ENCODE assay signal across 2 cellular contexts in the genomic region with DNA sequence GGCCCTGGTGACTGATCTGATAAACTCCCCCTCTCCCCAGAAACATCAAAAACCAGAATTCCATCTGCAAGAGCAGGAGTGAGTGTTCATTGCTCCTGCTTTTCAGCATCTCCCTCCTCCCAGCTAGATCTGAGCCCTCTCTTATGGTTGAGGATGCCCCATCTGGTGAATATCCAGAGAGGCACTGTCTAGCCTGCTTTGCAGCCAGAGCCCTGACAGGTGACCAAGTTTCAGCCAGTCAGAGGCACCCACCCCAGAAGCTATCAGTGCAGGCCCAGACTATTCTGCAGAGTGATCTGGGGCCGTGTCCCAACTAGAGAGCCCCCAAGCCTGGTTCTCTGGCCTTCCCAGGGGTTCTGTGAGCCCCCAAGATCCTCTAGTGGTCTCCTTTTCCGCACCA.
TF ChIP-seq lines count a peak whose summit lies in the region.

No MANE protein-coding gene starts in this region.

TF ChIP-seq in A549, 52 proteins besides CTCF, POLR2A, EP300 and RAD21 (continued from another document):
- no peak for TF ChIP-seq NPAS2 (CRISPR knock-in tag; IDR thresholded peaks at IDR 0.05; ENCODE audit: borderline replicate concordance)
- TF ChIP-seq MAFK (IDR thresholded peaks at IDR 0.05; ENCODE audit: partially characterized antibody), result no peak

TF ChIP-seq in GM23338, 12 proteins besides CTCF, POLR2A, EP300 and RAD21 (continued from another document):
- TF ChIP-seq, protein P1, sequence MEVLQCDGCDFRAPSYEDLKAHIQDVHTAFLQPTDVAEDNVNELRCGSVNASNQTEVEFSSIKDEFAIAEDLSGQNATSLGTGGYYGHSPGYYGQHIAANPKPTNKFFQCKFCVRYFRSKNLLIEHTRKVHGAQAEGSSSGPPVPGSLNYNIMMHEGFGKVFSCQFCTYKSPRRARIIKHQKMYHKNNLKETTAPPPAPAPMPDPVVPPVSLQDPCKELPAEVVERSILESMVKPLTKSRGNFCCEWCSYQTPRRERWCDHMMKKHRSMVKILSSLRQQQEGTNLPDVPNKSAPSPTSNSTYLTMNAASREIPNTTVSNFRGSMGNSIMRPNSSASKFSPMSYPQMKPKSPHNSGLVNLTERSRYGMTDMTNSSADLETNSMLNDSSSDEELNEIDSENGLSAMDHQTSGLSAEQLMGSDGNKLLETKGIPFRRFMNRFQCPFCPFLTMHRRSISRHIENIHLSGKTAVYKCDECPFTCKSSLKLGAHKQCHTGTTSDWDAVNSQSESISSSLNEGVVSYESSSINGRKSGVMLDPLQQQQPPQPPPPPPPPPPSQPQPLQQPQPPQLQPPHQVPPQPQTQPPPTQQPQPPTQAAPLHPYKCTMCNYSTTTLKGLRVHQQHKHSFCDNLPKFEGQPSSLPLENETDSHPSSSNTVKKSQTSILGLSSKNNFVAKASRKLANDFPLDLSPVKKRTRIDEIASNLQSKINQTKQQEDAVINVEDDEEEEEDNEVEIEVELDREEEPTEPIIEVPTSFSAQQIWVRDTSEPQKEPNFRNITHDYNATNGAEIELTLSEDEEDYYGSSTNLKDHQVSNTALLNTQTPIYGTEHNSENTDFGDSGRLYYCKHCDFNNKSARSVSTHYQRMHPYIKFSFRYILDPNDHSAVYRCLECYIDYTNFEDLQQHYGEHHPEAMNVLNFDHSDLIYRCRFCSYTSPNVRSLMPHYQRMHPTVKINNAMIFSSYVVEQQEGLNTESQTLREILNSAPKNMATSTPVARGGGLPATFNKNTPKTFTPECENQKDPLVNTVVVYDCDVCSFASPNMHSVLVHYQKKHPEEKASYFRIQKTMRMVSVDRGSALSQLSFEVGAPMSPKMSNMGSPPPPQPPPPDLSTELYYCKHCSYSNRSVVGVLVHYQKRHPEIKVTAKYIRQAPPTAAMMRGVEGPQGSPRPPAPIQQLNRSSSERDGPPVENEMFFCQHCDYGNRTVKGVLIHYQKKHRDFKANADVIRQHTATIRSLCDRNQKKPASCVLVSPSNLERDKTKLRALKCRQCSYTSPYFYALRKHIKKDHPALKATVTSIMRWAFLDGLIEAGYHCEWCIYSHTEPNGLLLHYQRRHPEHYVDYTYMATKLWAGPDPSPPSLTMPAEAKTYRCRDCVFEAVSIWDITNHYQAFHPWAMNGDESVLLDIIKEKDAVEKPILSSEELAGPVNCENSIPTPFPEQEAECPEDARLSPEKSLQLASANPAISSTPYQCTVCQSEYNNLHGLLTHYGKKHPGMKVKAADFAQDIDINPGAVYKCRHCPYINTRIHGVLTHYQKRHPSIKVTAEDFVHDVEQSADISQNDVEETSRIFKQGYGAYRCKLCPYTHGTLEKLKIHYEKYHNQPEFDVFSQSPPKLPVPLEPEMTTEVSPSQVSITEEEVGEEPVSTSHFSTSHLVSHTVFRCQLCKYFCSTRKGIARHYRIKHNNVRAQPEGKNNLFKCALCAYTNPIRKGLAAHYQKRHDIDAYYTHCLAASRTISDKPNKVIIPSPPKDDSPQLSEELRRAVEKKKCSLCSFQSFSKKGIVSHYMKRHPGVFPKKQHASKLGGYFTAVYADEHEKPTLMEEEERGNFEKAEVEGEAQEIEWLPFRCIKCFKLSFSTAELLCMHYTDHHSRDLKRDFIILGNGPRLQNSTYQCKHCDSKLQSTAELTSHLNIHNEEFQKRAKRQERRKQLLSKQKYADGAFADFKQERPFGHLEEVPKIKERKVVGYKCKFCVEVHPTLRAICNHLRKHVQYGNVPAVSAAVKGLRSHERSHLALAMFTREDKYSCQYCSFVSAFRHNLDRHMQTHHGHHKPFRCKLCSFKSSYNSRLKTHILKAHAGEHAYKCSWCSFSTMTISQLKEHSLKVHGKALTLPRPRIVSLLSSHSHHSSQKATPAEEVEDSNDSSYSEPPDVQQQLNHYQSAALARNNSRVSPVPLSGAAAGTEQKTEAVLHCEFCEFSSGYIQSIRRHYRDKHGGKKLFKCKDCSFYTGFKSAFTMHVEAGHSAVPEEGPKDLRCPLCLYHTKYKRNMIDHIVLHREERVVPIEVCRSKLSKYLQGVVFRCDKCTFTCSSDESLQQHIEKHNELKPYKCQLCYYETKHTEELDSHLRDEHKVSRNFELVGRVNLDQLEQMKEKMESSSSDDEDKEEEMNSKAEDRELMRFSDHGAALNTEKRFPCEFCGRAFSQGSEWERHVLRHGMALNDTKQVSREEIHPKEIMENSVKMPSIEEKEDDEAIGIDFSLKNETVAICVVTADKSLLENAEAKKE (CRISPR knock-in tag; IDR thresholded peaks at IDR 0.05), result no peak
- TF ChIP-seq, protein P2, sequence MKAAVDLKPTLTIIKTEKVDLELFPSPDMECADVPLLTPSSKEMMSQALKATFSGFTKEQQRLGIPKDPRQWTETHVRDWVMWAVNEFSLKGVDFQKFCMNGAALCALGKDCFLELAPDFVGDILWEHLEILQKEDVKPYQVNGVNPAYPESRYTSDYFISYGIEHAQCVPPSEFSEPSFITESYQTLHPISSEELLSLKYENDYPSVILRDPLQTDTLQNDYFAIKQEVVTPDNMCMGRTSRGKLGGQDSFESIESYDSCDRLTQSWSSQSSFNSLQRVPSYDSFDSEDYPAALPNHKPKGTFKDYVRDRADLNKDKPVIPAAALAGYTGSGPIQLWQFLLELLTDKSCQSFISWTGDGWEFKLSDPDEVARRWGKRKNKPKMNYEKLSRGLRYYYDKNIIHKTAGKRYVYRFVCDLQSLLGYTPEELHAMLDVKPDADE (IDR thresholded peaks at IDR 0.05), result no peak
- no peak for TF ChIP-seq NANOG (IDR thresholded peaks at IDR 0.05; ENCODE audit: borderline replicate concordance)
- TF ChIP-seq, protein P3, sequence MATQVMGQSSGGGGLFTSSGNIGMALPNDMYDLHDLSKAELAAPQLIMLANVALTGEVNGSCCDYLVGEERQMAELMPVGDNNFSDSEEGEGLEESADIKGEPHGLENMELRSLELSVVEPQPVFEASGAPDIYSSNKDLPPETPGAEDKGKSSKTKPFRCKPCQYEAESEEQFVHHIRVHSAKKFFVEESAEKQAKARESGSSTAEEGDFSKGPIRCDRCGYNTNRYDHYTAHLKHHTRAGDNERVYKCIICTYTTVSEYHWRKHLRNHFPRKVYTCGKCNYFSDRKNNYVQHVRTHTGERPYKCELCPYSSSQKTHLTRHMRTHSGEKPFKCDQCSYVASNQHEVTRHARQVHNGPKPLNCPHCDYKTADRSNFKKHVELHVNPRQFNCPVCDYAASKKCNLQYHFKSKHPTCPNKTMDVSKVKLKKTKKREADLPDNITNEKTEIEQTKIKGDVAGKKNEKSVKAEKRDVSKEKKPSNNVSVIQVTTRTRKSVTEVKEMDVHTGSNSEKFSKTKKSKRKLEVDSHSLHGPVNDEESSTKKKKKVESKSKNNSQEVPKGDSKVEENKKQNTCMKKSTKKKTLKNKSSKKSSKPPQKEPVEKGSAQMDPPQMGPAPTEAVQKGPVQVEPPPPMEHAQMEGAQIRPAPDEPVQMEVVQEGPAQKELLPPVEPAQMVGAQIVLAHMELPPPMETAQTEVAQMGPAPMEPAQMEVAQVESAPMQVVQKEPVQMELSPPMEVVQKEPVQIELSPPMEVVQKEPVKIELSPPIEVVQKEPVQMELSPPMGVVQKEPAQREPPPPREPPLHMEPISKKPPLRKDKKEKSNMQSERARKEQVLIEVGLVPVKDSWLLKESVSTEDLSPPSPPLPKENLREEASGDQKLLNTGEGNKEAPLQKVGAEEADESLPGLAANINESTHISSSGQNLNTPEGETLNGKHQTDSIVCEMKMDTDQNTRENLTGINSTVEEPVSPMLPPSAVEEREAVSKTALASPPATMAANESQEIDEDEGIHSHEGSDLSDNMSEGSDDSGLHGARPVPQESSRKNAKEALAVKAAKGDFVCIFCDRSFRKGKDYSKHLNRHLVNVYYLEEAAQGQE (IDR thresholded peaks at IDR 0.05; ENCODE audit: unreplicated experiment), result no peak
